Comparison of ENCODE assay signal across 14 cellular contexts in genomic region chr3:169299897-169300296, GRCh38.
A peak's percentile ranks its signal among the peaks of the same experiment; 100 is the strongest.
DNase-seq lines count a peak whose midpoint lies in the region; ATAC-seq and TF ChIP-seq lines count a peak whose summit lies in the region.
"Had no signal": no experiment of that assay in that cellular context is flagged by ENCODE, and none has a peak within 500 bp of the region (broad histone marks: within the 10 kb centered on the region; RNA-seq: fewer than 3 reads in every experiment).

No MANE protein-coding gene starts in this region.

- POLR2A ChIA-PET in HEK293 (lab: Yijun Ruan, JAX) = no interaction called here

- peak; percentile 76 for TF ChIP-seq EP300 in Ishikawa (IDR thresholded peaks at IDR 0.05; ENCODE audit: borderline replicate concordance)

- H3K4me1 Mint-ChIP-seq in nephron = peaks cover 11% of the 10 kb centered on the region

- no peak for DNase-seq in colonic mucosa
- DNase-seq in HCEC 1CT = no peak
- DNase-seq in KG1 (lab: John Stamatoyannopoulos, UW) = no peak
- DNase-seq: Caco-2, NCI-H1436 treated with DMSO at 0.1 percent for 48 hours, NCI-H2029 treated with DMSO at 0.1 percent for 48 hours, NCI-H510A, NCI-H82, SIG-M5 had no signal

- H3K27ac ChIP-seq in HEK293 (ENCODE audit: extremely low read depth, low read depth, low read length) (no peak overlapping the region), colonic mucosa (peak overlapping the region; percentile 62)

- no peaks in the 10 kb centered on the region for H3K27me3 Mint-ChIP-seq in nephron (ENCODE audit: low read depth)

- H3K27ac Mint-ChIP-seq in nephron = peak overlapping the region in 2 of 3 experiments; percentile 44 to 61

- H3K4me3 ChIP-seq in HEK293 (ENCODE audit: low read depth, low read length) = no peak overlapping the region
- H3K4me3 ChIP-seq in colonic mucosa = no peak overlapping the region
- H3K4me3 ChIP-seq: HAP-1 had no signal

- no peak overlapping the region for H3K9ac ChIP-seq in colonic mucosa (ENCODE audit: low read depth in 2 of 2, low read length in 2 of 2)

- no peaks in the 10 kb centered on the region for H3K27me3 ChIP-seq in colonic mucosa

- TF ChIP-seq CTCF in HEK293 (tag by site-specific recombination; IDR thresholded peaks at IDR 0.05) = no peak
- TF ChIP-seq CTCF in colonic mucosa (IDR thresholded peaks at IDR 0.05) = no peak
- no peak for TF ChIP-seq CTCF in nephron (IDR thresholded peaks at IDR 0.05; ENCODE audit: unreplicated experiment in 3 of 3)

- CTCF ChIA-PET in HEK293 (lab: Yijun Ruan, JAX) = no interaction called here

- no peak overlapping the region for H3K4me3 Mint-ChIP-seq in nephron

- no peaks in the 10 kb centered on the region for H3K36me3 Mint-ChIP-seq in nephron (ENCODE audit: low read depth)

- no peaks in the 10 kb centered on the region for H3K9me3 ChIP-seq in HEK293 (ENCODE audit: control insufficient read depth, insufficient read depth, low read depth, low read length)
- no peaks in the 10 kb centered on the region for H3K9me3 ChIP-seq in colonic mucosa
- H3K9me3 ChIP-seq: Caco-2, HAP-1 had no signal

- 0 out of 2 replicates have a peak, but pooled peaks cover 9% of the 10 kb centered on the region for H3K4me1 ChIP-seq in HEK293 (ENCODE audit: control insufficient read depth, insufficient read depth, low read length)
- no peaks in the 10 kb centered on the region for H3K4me1 ChIP-seq in colonic mucosa
- H3K4me1 ChIP-seq: HAP-1 had no signal

- no peaks in the 10 kb centered on the region for H3K9me3 Mint-ChIP-seq in nephron

- no peaks in the 10 kb centered on the region for H3K36me3 ChIP-seq in HEK293 (ENCODE audit: control insufficient read depth in 2 of 2, insufficient read depth in 1 of 2, low read length in 2 of 2)
- no peaks in the 10 kb centered on the region for H3K36me3 ChIP-seq in colonic mucosa
- H3K36me3 ChIP-seq: HAP-1 had no signal

- intact Hi-C loops in colonic mucosa (cut with DNase I) = loop anchor here (10.0 kb wide), 1 partner anchor 365 kb away; the partner anchor contains the start of gene MECOM

- ATAC-seq in GM21528 (IDR thresholded peaks at IDR 0.05; ENCODE audit: low FRiP score, unreplicated experiment) = no peak

- no peak for TF ChIP-seq RAD21 in Ishikawa (IDR thresholded peaks at IDR 0.05; ENCODE audit: low read depth)

TF ChIP-seq in HEK293, 187 proteins besides CTCF, POLR2A, EP300 and RAD21 (continues in another document):
- TF ChIP-seq ZNF785 (tag by site-specific recombination; IDR thresholded peaks at IDR 0.05) (no peak), ZNF341 (tag by site-specific recombination; IDR thresholded peaks at IDR 0.05; ENCODE audit: low read depth) (no peak), ZNF600 (tag by site-specific recombination; IDR thresholded peaks at IDR 0.05) (peak; percentile 90), ZNF2 (tag by site-specific recombination; IDR thresholded peaks at IDR 0.05) (no peak), ZNF677 (tag by site-specific recombination; IDR thresholded peaks at IDR 0.05) (no peak), ZNF26 (tag by site-specific recombination; IDR thresholded peaks at IDR 0.05) (no peak), ZNF626 (tag by site-specific recombination; IDR thresholded peaks at IDR 0.05) (no peak), ZNF274 (IDR thresholded peaks at IDR 0.05; ENCODE audit: low read length) (no peak), ZNF274 (tag by site-specific recombination; IDR thresholded peaks at IDR 0.05; ENCODE audit: borderline replicate concordance) (no peak)
- TF ChIP-seq, protein P1, sequence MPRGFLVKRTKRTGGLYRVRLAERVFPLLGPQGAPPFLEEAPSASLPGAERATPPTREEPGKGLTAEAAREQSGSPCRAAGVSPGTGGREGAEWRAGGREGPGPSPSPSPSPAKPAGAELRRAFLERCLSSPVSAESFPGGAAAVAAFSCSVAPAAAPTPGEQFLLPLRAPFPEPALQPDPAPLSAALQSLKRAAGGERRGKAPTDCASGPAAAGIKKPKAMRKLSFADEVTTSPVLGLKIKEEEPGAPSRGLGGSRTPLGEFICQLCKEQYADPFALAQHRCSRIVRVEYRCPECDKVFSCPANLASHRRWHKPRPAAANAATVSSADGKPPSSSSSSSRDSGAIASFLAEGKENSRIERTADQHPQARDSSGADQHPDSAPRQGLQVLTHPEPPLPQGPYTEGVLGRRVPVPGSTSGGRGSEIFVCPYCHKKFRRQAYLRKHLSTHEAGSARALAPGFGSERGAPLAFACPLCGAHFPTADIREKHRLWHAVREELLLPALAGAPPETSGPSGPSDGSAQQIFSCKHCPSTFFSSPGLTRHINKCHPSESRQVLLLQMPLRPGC (tag by site-specific recombination; IDR thresholded peaks at IDR 0.05) = no peak
- TF ChIP-seq, protein P2, sequence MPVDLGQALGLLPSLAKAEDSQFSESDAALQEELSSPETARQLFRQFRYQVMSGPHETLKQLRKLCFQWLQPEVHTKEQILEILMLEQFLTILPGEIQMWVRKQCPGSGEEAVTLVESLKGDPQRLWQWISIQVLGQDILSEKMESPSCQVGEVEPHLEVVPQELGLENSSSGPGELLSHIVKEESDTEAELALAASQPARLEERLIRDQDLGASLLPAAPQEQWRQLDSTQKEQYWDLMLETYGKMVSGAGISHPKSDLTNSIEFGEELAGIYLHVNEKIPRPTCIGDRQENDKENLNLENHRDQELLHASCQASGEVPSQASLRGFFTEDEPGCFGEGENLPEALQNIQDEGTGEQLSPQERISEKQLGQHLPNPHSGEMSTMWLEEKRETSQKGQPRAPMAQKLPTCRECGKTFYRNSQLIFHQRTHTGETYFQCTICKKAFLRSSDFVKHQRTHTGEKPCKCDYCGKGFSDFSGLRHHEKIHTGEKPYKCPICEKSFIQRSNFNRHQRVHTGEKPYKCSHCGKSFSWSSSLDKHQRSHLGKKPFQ (tag by site-specific recombination; IDR thresholded peaks at IDR 0.05) = 0 out of 2 replicates have a peak, but pooled peaks have one; percentile 34

TF ChIP-seq in Ishikawa, 13 proteins besides CTCF, POLR2A, EP300 and RAD21:
- TF ChIP-seq USF1 (IDR thresholded peaks at IDR 0.05) (no peak), TCF12 (IDR thresholded peaks at IDR 0.05; ENCODE audit: low read depth) (peak; percentile 34; the same call in 1 of the 2 replicates), NFIC (IDR thresholded peaks at IDR 0.05) (peak; percentile 80), TEAD4 (IDR thresholded peaks at IDR 0.05) (0 out of 2 replicates have a peak, but pooled peaks have one; percentile 28), FOXM1 (IDR thresholded peaks at IDR 0.05; ENCODE audit: borderline replicate concordance, low read depth) (peak; percentile 72; the same call in 1 of the 2 replicates)
